Comparison of ENCODE assay signal across 10 cellular contexts in genomic region chr3:71658131-71658530, GRCh38.
DNase-seq lines count a peak whose midpoint lies in the region; ATAC-seq and TF ChIP-seq lines count a peak whose summit lies in the region.
"Had no signal": no experiment of that assay in that cellular context is flagged by ENCODE, and none has a peak within 500 bp of the region (broad histone marks: within the 10 kb centered on the region; RNA-seq: fewer than 3 reads in every experiment).

No MANE protein-coding gene starts in this region.

- CTCF ChIA-PET in HEK293T (lab: Yijun Ruan, JAX): no interaction called here

- no peaks in the 10 kb centered on the region for H3K27me3 ChIP-seq in esophagus (ENCODE audit: control insufficient read depth in 1 of 2, insufficient read depth in 2 of 2, low read length in 2 of 2)
- H3K27me3 ChIP-seq: neutrophil had no signal

- WGBS in esophagus, 2 donors: 23 to 34% methylated on average over 7 of the region's 7 CpGs

- H3K4me3 ChIP-seq in esophagus (ENCODE audit: low read depth in 1 of 2, low read length in 2 of 2): no peak overlapping the region

- no peaks in the 10 kb centered on the region for H3K36me3 ChIP-seq in esophagus (ENCODE audit: control insufficient read depth in 2 of 2, insufficient read depth in 2 of 2, low read length in 1 of 2)

- peaks cover 0 to 3% of the 10 kb centered on the region in 2 donors for H3K4me1 ChIP-seq in esophagus (ENCODE audit: control insufficient read depth in 2 of 2, insufficient read depth in 2 of 2, low read length in 1 of 2)

- POLR2A ChIA-PET in HEK293T (lab: Yijun Ruan, JAX): no interaction called here

- no peak for ATAC-seq in GM18873 (IDR thresholded peaks at IDR 0.05; ENCODE audit: low FRiP score, unreplicated experiment)
- no peak for ATAC-seq in GM21825 (IDR thresholded peaks at IDR 0.05; ENCODE audit: unreplicated experiment)

- H3K27ac ChIP-seq in esophagus (ENCODE audit: low read depth in 2 of 2, low read length in 1 of 2): peak overlapping the region; percentile 37 to 73
- H3K27ac ChIP-seq: neutrophil had no signal

- DNase-seq in DMS 273 (lab: John Stamatoyannopoulos, UW; ENCODE audit: unreplicated experiment): peak; percentile 83
- peak; percentile 41 for DNase-seq in NCI-H2196 treated with DMSO at 0.1 percent for 48 hours (lab: John Stamatoyannopoulos, UW; ENCODE audit: unreplicated experiment)
- peak; percentile 24 for DNase-seq in occipital lobe (lab: John Stamatoyannopoulos, UW)
- no peak for DNase-seq in HEK293T (ENCODE audit: extremely low spot score)
- DNase-seq in NCI-H1436 (lab: John Stamatoyannopoulos, UW): no peak
- DNase-seq: DND-41 had no signal

- H3K9me3 ChIP-seq in esophagus (ENCODE audit: control insufficient read depth in 2 of 2, insufficient read depth in 1 of 2, low read depth in 1 of 2, low read length in 1 of 2): no peaks in the 10 kb centered on the region
- H3K9me3 ChIP-seq: neutrophil had no signal

TF ChIP-seq in HEK293T, 16 proteins besides CTCF, POLR2A, EP300 and RAD21:
- TF ChIP-seq ELF4 (IDR thresholded peaks at IDR 0.05) (no peak), SP1 (IDR thresholded peaks at IDR 0.05) (no peak), SUZ12 (IDR thresholded peaks at IDR 0.05) (no peak), CTBP1 (IDR thresholded peaks at IDR 0.05; ENCODE audit: borderline replicate concordance) (no peak), FOXK2 (IDR thresholded peaks at IDR 0.05) (no peak), ARNT (IDR thresholded peaks at IDR 0.05) (no peak), BHLHE40 (IDR thresholded peaks at IDR 0.05; ENCODE audit: borderline replicate concordance) (no peak), L3MBTL2 (conservative IDR thresholded peaks at IDR 0.05) (no peak), LEF1 (IDR thresholded peaks at IDR 0.05; ENCODE audit: borderline replicate concordance) (no peak), NFRKB (IDR thresholded peaks at IDR 0.05) (no peak), PKNOX1 (IDR thresholded peaks at IDR 0.05) (no peak), FOXM1 (IDR thresholded peaks at IDR 0.05; ENCODE audit: borderline replicate concordance) (no peak), HDGF (IDR thresholded peaks at IDR 0.05; ENCODE audit: borderline replicate concordance) (no peak), TARDBP (IDR thresholded peaks at IDR 0.05) (no peak), FOXA1 (IDR thresholded peaks at IDR 0.05) (no peak), ZNF384 (IDR thresholded peaks at IDR 0.05) (no peak)

Comparison
In these comparisons a context has a peak if more than half of its experiments do, and no peak if none do; other contexts are left out.
1. DNase-seq: peak in DMS 273 (single experiment), NCI-H2196 treated with DMSO at 0.1 percent for 48 hours (single experiment) and occipital lobe (single experiment); none in HEK293T (single experiment) and NCI-H1436 (single experiment).